18 cellular contexts compared by ENCODE assay signal in genomic region chr9:114925672-114926071, GRCh38. TPM values are rescaled to one million over a fixed set of nuclear protein-coding genes. Genes with fewer than 3 reads are reported as not detected.
DNase-seq lines count a peak whose midpoint lies in the region; ATAC-seq and TF ChIP-seq lines count a peak whose summit lies in the region.
"Had no signal": no experiment of that assay in that cellular context is flagged by ENCODE, and none has a peak within 500 bp of the region (broad histone marks: within the 10 kb centered on the region; RNA-seq: fewer than 3 reads in every experiment).

No MANE protein-coding gene starts in this region.

- no peak overlapping the region for H2AFZ ChIP-seq in OCI-LY1 (ENCODE audit: low read length)
- H2AFZ ChIP-seq: parathyroid adenoma had no signal

- peaks cover 41% of the 10 kb centered on the region for H3K36me3 Mint-ChIP-seq in activated naive CD4-positive, alpha-beta T cell treated with anti-CD3 and anti-CD28 coated beads for 36 hours (ENCODE audit: low read depth)
- peaks cover 17% of the 10 kb centered on the region for H3K36me3 Mint-ChIP-seq in effector memory CD8-positive, alpha-beta T cell (ENCODE audit: insufficient read depth)

- no peaks in the 10 kb centered on the region for H3F3A ChIP-seq in OCI-LY1 (ENCODE audit: insufficient read depth, low read length)

- no peaks in the 10 kb centered on the region for H4K20me1 ChIP-seq in OCI-LY1 (ENCODE audit: insufficient read depth, low read length)

- peak overlapping the region; percentile 54 for H3K4me3 ChIP-seq in OCI-LY1 (ENCODE audit: low read depth, low read length, poor library complexity, severe bottlenecking)
- no peak overlapping the region for H3K4me3 ChIP-seq in thyroid gland (replicated peaks in 1 of 3)
- H3K4me3 ChIP-seq: left ventricle myocardium inferior, skin epidermis, uterus had no signal

- H3K27me3 Mint-ChIP-seq in activated naive CD4-positive, alpha-beta T cell treated with anti-CD3 and anti-CD28 coated beads for 36 hours (ENCODE audit: low read depth): no peaks in the 10 kb centered on the region
- no peaks in the 10 kb centered on the region for H3K27me3 Mint-ChIP-seq in effector memory CD8-positive, alpha-beta T cell

- TF ChIP-seq CTCF in OCI-LY1 (IDR thresholded peaks at IDR 0.05; ENCODE audit: low read length) (no peak), thyroid gland (IDR thresholded peaks at IDR 0.05) (no peak)

- 35% methylated on average over 2 of the region's 2 CpGs for WGBS in thyroid gland, 2 donors

- H3K27me3 ChIP-seq in OCI-LY1 (ENCODE audit: insufficient read depth, low read length) (no peaks in the 10 kb centered on the region), thyroid gland (no peaks in the 10 kb centered on the region)
- H3K27me3 ChIP-seq: uterus had no signal

- no peak for ATAC-seq in effector memory CD8-positive, alpha-beta T cell (replicated peaks)
- ATAC-seq: Right ventricle myocardium inferior had no signal

- no peak for DNase-seq in activated naive CD4-positive, alpha-beta T cell treated with anti-CD3 and anti-CD28 coated beads for 36 hours
- no peak for DNase-seq in activated naive CD4-positive, alpha-beta T cell (lab: John Stamatoyannopoulos, UW)
- no peak for DNase-seq in effector memory CD8-positive, alpha-beta T cell
- DNase-seq in thyroid gland (no peak), SKM-1 (lab: John Stamatoyannopoulos, UW; ENCODE audit: unreplicated experiment) (no peak)
- no peak for DNase-seq in activated CD4-positive, CD25-positive, alpha-beta regulatory T cell treated with anti-CD3 and anti-CD28 coated beads, Interleukin-2, amount 50 U/mL, for 72 hours
- no peak for DNase-seq in stimulated activated CD4-positive, alpha-beta T cell treated with anti-CD3 and anti-CD28 coated beads, Interleukin-15, amount 100 ng/mL, for 24 hours
- DNase-seq: Calu3; effector memory CD4-positive, alpha-beta T cell; GF-D8; hippocampal formation; left ventricle myocardium inferior; stimulated activated naive CD4-positive, alpha-beta T cell; uterus had no signal

- peak overlapping the region; percentile 37 for H3K27ac Mint-ChIP-seq in activated naive CD4-positive, alpha-beta T cell treated with anti-CD3 and anti-CD28 coated beads for 36 hours
- H3K27ac Mint-ChIP-seq in effector memory CD8-positive, alpha-beta T cell: peak overlapping the region in 1 of 2 donors; percentile 49

- H3K79me2 ChIP-seq in OCI-LY1 (ENCODE audit: insufficient read depth, low read length): peaks cover 28% of the 10 kb centered on the region
- H3K79me2 ChIP-seq: parathyroid adenoma had no signal

- H3K4me3 Mint-ChIP-seq in activated naive CD4-positive, alpha-beta T cell treated with anti-CD3 and anti-CD28 coated beads for 36 hours: peak overlapping the region; percentile 58
- H3K4me3 Mint-ChIP-seq in effector memory CD8-positive, alpha-beta T cell: peak overlapping the region; percentile 44 to 64

- CTCF ChIA-PET in activated naive CD4-positive, alpha-beta T cell treated with anti-CD3 and anti-CD28 coated beads for 36 hours (lab: Charles Lee): interaction anchor here (1.0 to 2.2 kb wide), 3 partner anchors 15 to 244 kb away, joined by 3 to 7 read pairs (median 6); no protein-coding TSS in a partner anchor

- H3K4me1 ChIP-seq in OCI-LY1 (ENCODE audit: insufficient read depth, low read length, severe bottlenecking): peaks cover 63% of the 10 kb centered on the region
- H3K4me1 ChIP-seq in thyroid gland: peaks cover 14 to 18% of the 10 kb centered on the region in 2 donors
- H3K4me1 ChIP-seq: left ventricle myocardium inferior, parathyroid adenoma, uterus had no signal

- no peak for TF ChIP-seq POLR2A in thyroid gland (IDR thresholded peaks at IDR 0.05)

- peak overlapping the region; percentile 84 for H3K27ac ChIP-seq in OCI-LY1 (ENCODE audit: low read depth, low read length, poor library complexity, severe bottlenecking)
- peak overlapping the region; percentile 17 to 29 (median 18) for H3K27ac ChIP-seq in thyroid gland
- H3K27ac ChIP-seq: left ventricle myocardium inferior, parathyroid adenoma, skin epidermis, uterus had no signal

- no peaks in the 10 kb centered on the region for H3K9me3 Mint-ChIP-seq in activated naive CD4-positive, alpha-beta T cell treated with anti-CD3 and anti-CD28 coated beads for 36 hours
- H3K9me3 Mint-ChIP-seq in effector memory CD8-positive, alpha-beta T cell: no peaks in the 10 kb centered on the region

- no peaks in the 10 kb centered on the region for H3K9me2 ChIP-seq in OCI-LY1 (ENCODE audit: low read depth, low read length)

- H3K36me3 ChIP-seq in OCI-LY1 (ENCODE audit: insufficient read depth, low read length) (peaks cover 7% of the 10 kb centered on the region), thyroid gland (no peaks in the 10 kb centered on the region)
- H3K36me3 ChIP-seq: left ventricle myocardium inferior, uterus had no signal

- intact Hi-C loops in activated naive CD4-positive, alpha-beta T cell treated with anti-CD3 and anti-CD28 coated beads for 36 hours (cut with micrococcal nuclease): loop anchor here (10.0 kb wide), 1 partner anchor 341 kb away; the partner anchor contains the start of gene ATP6V1G1
- intact Hi-C loops in thyroid gland (cut with DNase I): no loop called here

- H3K9me3 ChIP-seq in OCI-LY1 (ENCODE audit: low read length) (no peaks in the 10 kb centered on the region), thyroid gland (no peaks in the 10 kb centered on the region)
- H3K9me3 ChIP-seq: left ventricle myocardium inferior, uterus had no signal

- H3K4me1 Mint-ChIP-seq in activated naive CD4-positive, alpha-beta T cell treated with anti-CD3 and anti-CD28 coated beads for 36 hours (ENCODE audit: low read depth): peaks cover 64% of the 10 kb centered on the region
- peaks cover 53 to 71% of the 10 kb centered on the region in 2 donors for H3K4me1 Mint-ChIP-seq in effector memory CD8-positive, alpha-beta T cell (ENCODE audit: low read depth in 2 of 2)

- H3K4me2 ChIP-seq in OCI-LY1 (ENCODE audit: low read length): peak overlapping the region; percentile 77

- peak overlapping the region; percentile 57 for H3K9ac ChIP-seq in OCI-LY1 (ENCODE audit: low read length)
- H3K9ac ChIP-seq: parathyroid adenoma had no signal

RNA-seq across cellular contexts. Expression of gene TNFSF8, which starts 4.7 kb away (rescaled TPM):
- total RNA-seq in activated naive CD4-positive, alpha-beta T cell treated with anti-CD3 and anti-CD28 coated beads for 36 hours: 10 to 100 TPM; 25.9 to 26.4 TPM
- total RNA-seq in thyroid gland: 1 to 10 TPM; 1.3 to 4.2 (median 2.1) TPM
- total RNA-seq: Calu3 had no signal

Comparison
In these comparisons a context has a peak if more than half of its experiments do, and no peak if none do; other contexts are left out.
1. RNA of gene TNFSF8, which starts 4.7 kb away (total RNA-seq): 25.9 to 26.4 TPM in activated naive CD4-positive, alpha-beta T cell treated with anti-CD3 and anti-CD28 coated beads for 36 hours; 1.3 to 4.2 TPM in thyroid gland; every median in the first group is over 4 times any median in the second.